ENCODE assay signal across 8 cellular contexts in genomic region chr11:236774-237767, GRCh38. TPM values are rescaled to one million over a fixed set of nuclear protein-coding genes. Genes with fewer than 3 reads are reported as not detected.
DNase-seq lines count a peak whose midpoint lies in the region; ATAC-seq, FAIRE-seq and TF ChIP-seq lines count a peak whose summit lies in the region.

Gene PSMD13 (plus strand): TSS chr11:236976. CDS start chr11:237050, 74 bp downstream.

- DNase-seq in CD4-positive, alpha-beta memory T cell: peak; percentile 85 to 90 (median 88)
- DNase-seq in NOMO-1 treated with DMSO at 0.1 percent for 48 hours (lab: John Stamatoyannopoulos, UW; ENCODE audit: unreplicated experiment) (peak; percentile 78), endothelial cell of umbilical vein (ENCODE audit: low read depth, low spot score) (peak; percentile 85), midbrain (lab: John Stamatoyannopoulos, UW) (peak; percentile 85)
- DNase-seq in activated CD8-positive, alpha-beta memory T cell treated with anti-CD3 and anti-CD28 coated beads, Interleukin-2, amount 50 U/mL, for 4 hours: peak; percentile 87
- DNase-seq in stimulated activated CD8-positive, alpha-beta memory T cell treated with anti-CD3 and anti-CD28 coated beads, Interleukin-2, amount 100 ng/mL, for 1 hour (ENCODE audit: low read depth in 2 of 2): peak; percentile 78

- POLR2A ChIA-PET in CD4-positive, alpha-beta memory T cell (lab: Charles Lee; ENCODE audit: partially characterized antibody): interaction anchor here (0.7 to 10.9 kb wide), 29 partner anchors 9 to 459 kb away, joined by 3 to 144 read pairs (median 5); partner anchors contain the start of genes ANO9, BET1L, HRAS and IFITM5
- POLR2A ChIA-PET in endothelial cell of umbilical vein (lab: Charles Lee): interaction anchor here (1.0 kb wide), 1 partner anchor 30 kb away, joined by 4 read pairs; the partner anchor contains the start of genes BET1L and RIC8A

- H4K20me1 ChIP-seq in endothelial cell of umbilical vein (replicated peaks; ENCODE audit: control insufficient read depth, extremely low read depth, insufficient read depth, low read length): no peaks in the 10 kb centered on the region

- H3K36me3 Mint-ChIP-seq in CD4-positive, alpha-beta memory T cell: peaks cover 17 to 48% of the 10 kb centered on the region in 2 donors

- FAIRE-seq in endothelial cell of umbilical vein (lab: Jason Lieb, UNC): peak; percentile 77

- dilution Hi-C loops in endothelial cell of umbilical vein (cut with MboI; ENCODE audit: extremely low pct_ligation_motif_present, low sequenced_read_pairs): no loop called here

- no peaks in the 10 kb centered on the region for H3K9me1 ChIP-seq in endothelial cell of umbilical vein (replicated peaks; ENCODE audit: control insufficient read depth, extremely low read depth, insufficient read depth, low read length)

- no peaks in the 10 kb centered on the region for H3K27me3 ChIP-seq in CD4-positive, alpha-beta memory T cell (ENCODE audit: insufficient read depth, low read length)
- H3K27me3 ChIP-seq in endothelial cell of umbilical vein (ENCODE audit: control insufficient read depth in 2 of 2, insufficient read depth in 2 of 2, low read length in 2 of 2): no peaks in the 10 kb centered on the region

- BruUV-seq in endothelial cell of umbilical vein (replicated peaks; lab: Mats Ljungman, UMichigan): TSS peak; percentile 42

- no peaks in the 10 kb centered on the region for H3K9me3 Mint-ChIP-seq in CD4-positive, alpha-beta memory T cell

- TF ChIP-seq CTCF in endothelial cell of umbilical vein (IDR thresholded peaks at IDR 0.05; ENCODE audit: extremely low read depth in 1 of 2, insufficient read depth in 1 of 2, low read depth in 1 of 2, low read length in 2 of 2): no peak

- H2AFZ ChIP-seq in endothelial cell of umbilical vein (ENCODE audit: low read depth, low read length): peak within 1 kb of the TSS; percentile 88

- H3K4me1 ChIP-seq in CD4-positive, alpha-beta memory T cell (ENCODE audit: insufficient read depth, low read length): peaks cover 22% of the 10 kb centered on the region
- H3K4me1 ChIP-seq in endothelial cell of umbilical vein (ENCODE audit: control insufficient read depth, extremely low read depth, insufficient read depth, low read length): peaks cover 16% of the 10 kb centered on the region

- peaks cover 47% of the 10 kb centered on the region for H3K79me2 ChIP-seq in endothelial cell of umbilical vein (ENCODE audit: control insufficient read depth, insufficient read depth, low read length)

- peaks cover 13% of the 10 kb centered on the region for H3K36me3 ChIP-seq in CD4-positive, alpha-beta memory T cell (ENCODE audit: insufficient read depth, low read length)
- peaks cover 2 to 6% of the 10 kb centered on the region in 2 experiments for H3K36me3 ChIP-seq in endothelial cell of umbilical vein (ENCODE audit: control insufficient read depth in 2 of 2, extremely low read depth in 1 of 2, insufficient read depth in 2 of 2, low read length in 2 of 2)

- H3K4me1 Mint-ChIP-seq in CD4-positive, alpha-beta memory T cell: peaks cover 31 to 64% (median 46%) of the 10 kb centered on the region in 4 donors

- H3K9ac ChIP-seq in endothelial cell of umbilical vein (replicated peaks; ENCODE audit: extremely low read depth, insufficient read depth, low read length): peak within 1 kb of the TSS; percentile 99

- CTCF ChIA-PET in CD4-positive, alpha-beta memory T cell (lab: Charles Lee; ENCODE audit: partially characterized antibody): interaction anchor here (0.8 to 2.9 kb wide), 13 partner anchors 9 to 214 kb away, joined by 3 to 20 read pairs (median 3); partner anchors contain the start of genes BET1L and RIC8A
- CTCF ChIA-PET in endothelial cell of umbilical vein (lab: Charles Lee): interaction anchor here (1.1 to 5.8 kb wide), 4 partner anchors 14 to 68 kb away, joined by 3 to 33 read pairs (median 4); partner anchors contain the start of genes BET1L and RIC8A

- H3K4me3 ChIP-seq in CD4-positive, alpha-beta memory T cell (ENCODE audit: low read length in 2 of 2): peak within 1 kb of the TSS; percentile 96 to 100
- peak within 1 kb of the TSS; percentile 81 to 100 (median 99) for H3K4me3 ChIP-seq in endothelial cell of umbilical vein (replicated peaks in 1 of 3; ENCODE audit: insufficient read depth in 1 of 3, low read depth in 1 of 3, low read length in 3 of 3)

- no peaks in the 10 kb centered on the region for H3K27me3 Mint-ChIP-seq in CD4-positive, alpha-beta memory T cell

- peak; percentile 83 for TF ChIP-seq POLR2A in endothelial cell of umbilical vein (IDR thresholded peaks at IDR 0.05; ENCODE audit: low read depth, low read length)

- H3K27ac ChIP-seq in CD4-positive, alpha-beta memory T cell (ENCODE audit: low read depth, low read length): peak within 1 kb of the TSS; percentile 100
- peak within 1 kb of the TSS; percentile 92 for H3K27ac ChIP-seq in endothelial cell of umbilical vein (ENCODE audit: insufficient read depth, low read depth, low read length)

- peak within 1 kb of the TSS; percentile 98 to 100 (median 99) for H3K4me3 Mint-ChIP-seq in CD4-positive, alpha-beta memory T cell

- ATAC-seq in GM19372 (IDR thresholded peaks at IDR 0.05; ENCODE audit: low read depth, unreplicated experiment) (peak; percentile 77), HG03558 (IDR thresholded peaks at IDR 0.05; ENCODE audit: extremely low read depth, unreplicated experiment) (peak; percentile 48)

- no peaks in the 10 kb centered on the region for H3K9me3 ChIP-seq in CD4-positive, alpha-beta memory T cell (ENCODE audit: control insufficient read depth in 1 of 2, low read length in 2 of 2)
- H3K9me3 ChIP-seq in endothelial cell of umbilical vein (replicated peaks; ENCODE audit: control insufficient read depth, insufficient read depth, low read length): no peaks in the 10 kb centered on the region

- H3K4me2 ChIP-seq in endothelial cell of umbilical vein (ENCODE audit: insufficient read depth, low read length): peak within 1 kb of the TSS; percentile 90

- peak within 1 kb of the TSS; percentile 97 to 100 (median 100) for H3K27ac Mint-ChIP-seq in CD4-positive, alpha-beta memory T cell

- intact Hi-C loops in CD4-positive, alpha-beta memory T cell (cut with micrococcal nuclease): loop anchor here (1.0 to 5.0 kb wide), 5 partner anchors 30 to 269 kb away; partner anchors contain the start of genes BET1L, PGGHG and RIC8A
- intact Hi-C loops in endothelial cell of umbilical vein (cut with micrococcal nuclease): loop anchor here (1.0 to 5.0 kb wide), 4 partner anchors 30 to 270 kb away; partner anchors contain the start of genes BET1L, IFITM2, RIC8A and RNH1

TF ChIP-seq in endothelial cell of umbilical vein, 7 proteins besides CTCF, POLR2A, EP300 and RAD21:
- TF ChIP-seq GATA2 (IDR thresholded peaks at IDR 0.05; ENCODE audit: insufficient read depth, insufficient read length, low read depth, low read length) (no peak), EZH2 (IDR thresholded peaks at IDR 0.05; ENCODE audit: borderline replicate concordance, low read depth, low read length, severe bottlenecking) (no peak), JUN (IDR thresholded peaks at IDR 0.05; ENCODE audit: borderline replicate concordance, insufficient read depth, insufficient read length, low read depth) (no peak), MYC (IDR thresholded peaks at IDR 0.05; ENCODE audit: low read depth, low read length) (no peak), POLR2AphosphoS5 (IDR thresholded peaks at IDR 0.05; ENCODE audit: insufficient read depth, low read depth, low read length) (peak; percentile 82), FOS (IDR thresholded peaks at IDR 0.05; ENCODE audit: borderline replicate concordance, insufficient read depth, low read length) (peak; percentile 21)
- TF ChIP-seq, protein P1, sequence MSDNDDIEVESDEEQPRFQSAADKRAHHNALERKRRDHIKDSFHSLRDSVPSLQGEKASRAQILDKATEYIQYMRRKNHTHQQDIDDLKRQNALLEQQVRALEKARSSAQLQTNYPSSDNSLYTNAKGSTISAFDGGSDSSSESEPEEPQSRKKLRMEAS (IDR thresholded peaks at IDR 0.05; ENCODE audit: insufficient read depth, insufficient read length): no peak
TF ChIP-seq in endothelial cell of umbilical vein: peak in this region for 2.

RNA-seq across cellular contexts. Expression of gene PSMD13, which starts in this region (rescaled TPM):
- 100 to 1,000 TPM in 1 of 2 experiments, 10 to 100 TPM in 1; 99.9 to 107 TPM for total RNA-seq in CD4-positive, alpha-beta memory T cell
- 100 to 1,000 TPM; 179 to 247 TPM for polyA plus RNA-seq in CD4-positive, alpha-beta memory T cell
- total RNA-seq in endothelial cell of umbilical vein: 168 and 179 TPM in 2 replicates
- polyA plus RNA-seq in endothelial cell of umbilical vein: 175 and 214 TPM in 2 replicates
- 214 and 243 TPM in 2 replicates for polyA plus RNA-seq in endothelial cell of umbilical vein (2011; cell fraction: cytosol; rRNA removed)
- polyA plus RNA-seq in endothelial cell of umbilical vein (2011; cell fraction: nucleus; rRNA removed): 168 and 195 TPM in 2 replicates
- 201 and 241 TPM in 2 replicates for polyA plus RNA-seq in endothelial cell of umbilical vein (2012)
- 91.9 and 105 TPM in 2 replicates for polyA minus RNA-seq in endothelial cell of umbilical vein
- polyA minus RNA-seq in endothelial cell of umbilical vein (2011; cell fraction: cytosol; rRNA and poly(A)+ RNA removed): 26.8 TPM
- 45.1 and 47.1 TPM in 2 replicates for polyA minus RNA-seq in endothelial cell of umbilical vein (2011; cell fraction: nucleus; rRNA and poly(A)+ RNA removed)

Comparison
In these comparisons a context has a peak if more than half of its experiments do, and no peak if none do; other contexts are left out.
1. Peak in every context shown above with its lines: DNase-seq, ATAC-seq, H3K4me3 ChIP-seq and H3K27ac ChIP-seq.